In genomic region chr1:47558601-47559593, GRCh38 we compare ENCODE assay signal across 13 cellular contexts.
DNase-seq lines count a peak whose midpoint lies in the region; ATAC-seq and TF ChIP-seq lines count a peak whose summit lies in the region.
"Had no signal": no experiment of that assay in that cellular context is flagged by ENCODE, and none has a peak within 500 bp of the region (broad histone marks: within the 10 kb centered on the region; RNA-seq: fewer than 3 reads in every experiment).

No MANE protein-coding gene starts in this region.

- H3K4me1 ChIP-seq in liver (ENCODE audit: control insufficient read depth in 4 of 4, insufficient read depth in 4 of 4, low read length in 3 of 4) (peaks cover 6 to 22% (median 14%) of the 10 kb centered on the region in 4 donors), psoas muscle (no peaks in the 10 kb centered on the region), tibial nerve (peaks cover 0 to 67% (median 14%) of the 10 kb centered on the region in 4 donors)

- POLR2A ChIA-PET in RWPE1 (lab: Yijun Ruan, JAX; ENCODE audit: low non-redundant PET) = no interaction called here

- TF ChIP-seq CTCF in RWPE1 (conservative IDR thresholded peaks at IDR 0.05; ENCODE audit: low read depth) = no peak
- no peak for TF ChIP-seq CTCF in liver (IDR thresholded peaks at IDR 0.05; ENCODE audit: low read depth, low read length, missing input control)
- TF ChIP-seq CTCF in psoas muscle (IDR thresholded peaks at IDR 0.05) = no peak
- TF ChIP-seq CTCF in tibial nerve (IDR thresholded peaks at IDR 0.05) = no peak

- 28% methylated on average over 18 of the region's 18 CpGs for WGBS in liver
- WGBS in psoas muscle, 3 donors = 56 to 63% (median 56%) methylated on average over 18 of the region's 18 CpGs
- 86% methylated on average over 18 of the region's 18 CpGs for WGBS in tibial nerve, 2 donors

- H3K27me3 ChIP-seq in liver (ENCODE audit: control insufficient read depth in 4 of 4, insufficient read depth in 4 of 4, low read length in 3 of 4) = no peaks in the 10 kb centered on the region
- peaks cover 0 to 18% (median 2%) of the 10 kb centered on the region in 3 donors for H3K27me3 ChIP-seq in psoas muscle (ENCODE audit: insufficient read depth in 3 of 3, low read length in 2 of 3)
- H3K27me3 ChIP-seq in tibial nerve = peaks cover 0 to 3% of the 10 kb centered on the region in 2 donors

- H3K36me3 ChIP-seq in liver (ENCODE audit: control insufficient read depth in 4 of 4, insufficient read depth in 3 of 4, low read depth in 1 of 4, low read length in 3 of 4) (no peaks in the 10 kb centered on the region), psoas muscle (ENCODE audit: insufficient read depth in 1 of 2, low read depth in 1 of 2) (no peaks in the 10 kb centered on the region), tibial nerve (no peaks in the 10 kb centered on the region)
- H3K36me3 ChIP-seq: left ventricle myocardium inferior had no signal

- CTCF ChIA-PET in RWPE1 (lab: Yijun Ruan, JAX) = interaction anchor here (0.6 kb wide), 1 partner anchor 28 kb away, joined by 3 read pairs; no protein-coding TSS in a partner anchor

- TF ChIP-seq POLR2A in tibial nerve (IDR thresholded peaks at IDR 0.05) = no peak

- H3K27ac ChIP-seq in RWPE1 = no peak overlapping the region
- peak overlapping the region; percentile 62 to 83 for H3K27ac ChIP-seq in liver (ENCODE audit: low read depth in 1 of 2, low read length in 2 of 2)
- H3K27ac ChIP-seq in psoas muscle = no peak overlapping the region
- H3K27ac ChIP-seq in tibial nerve = peak overlapping the region in 1 of 4 donors; percentile 18
- H3K27ac ChIP-seq: left ventricle myocardium inferior had no signal

- no peaks in the 10 kb centered on the region for H3K9me3 ChIP-seq in liver (ENCODE audit: control insufficient read depth in 4 of 4, low read length in 3 of 4)
- H3K9me3 ChIP-seq in psoas muscle = no peaks in the 10 kb centered on the region
- H3K9me3 ChIP-seq in tibial nerve = no peaks in the 10 kb centered on the region
- H3K9me3 ChIP-seq: left ventricle myocardium inferior had no signal

- peak; percentile 13 to 41 for TF ChIP-seq RAD21 in liver (IDR thresholded peaks at IDR 0.05)

- H3K9ac ChIP-seq in liver (ENCODE audit: low read depth in 1 of 2, low read length in 2 of 2) = no peak overlapping the region

- no peak for ATAC-seq in psoas muscle
- ATAC-seq: activated CD8-positive, alpha-beta T cell treated with anti-CD3 and anti-CD28 coated beads for 36 hours had no signal

- H3K4me3 ChIP-seq in liver (ENCODE audit: low read depth in 1 of 3, low read length in 3 of 3) (peak overlapping the region; percentile 35 to 42 (median 38)), psoas muscle (no peak overlapping the region), tibial nerve (no peak overlapping the region)
- H3K4me3 ChIP-seq: left ventricle myocardium inferior had no signal

- peak; percentile 25 to 53 for DNase-seq in SHP77 (lab: John Stamatoyannopoulos, UW)
- DNase-seq in SHP77 treated with DMSO at 0.1 percent for 48 hours (lab: John Stamatoyannopoulos, UW) = no peak
- peak; percentile 55 for DNase-seq in RWPE1 (ENCODE audit: low spot score)
- DNase-seq in NCI-H187 treated with DMSO at 0.1 percent for 48 hours (lab: John Stamatoyannopoulos, UW) = no peak
- no peak for DNase-seq in psoas muscle
- no peak for DNase-seq in putamen (ENCODE audit: low spot score)
- no peak for DNase-seq in tibial nerve (ENCODE audit: low spot score in 2 of 2)
- DNase-seq: activated CD8-positive, alpha-beta T cell treated with anti-CD3 and anti-CD28 coated beads for 36 hours; DND-41; left ventricle myocardium inferior; MV-4-11; stimulated activated CD4-positive, alpha-beta T cell treated with anti-CD3 and anti-CD28 coated beads, Interleukin-4, amount 100 ng/mL, for 4 hours had no signal

- no peak for TF ChIP-seq EP300 in tibial nerve (IDR thresholded peaks at IDR 0.05)

- intact Hi-C loops in psoas muscle (cut with DNase I) = no loop called here

TF ChIP-seq in liver, 16 proteins besides CTCF, POLR2A, EP300 and RAD21:
- no peak for TF ChIP-seq HNF4G (IDR thresholded peaks at IDR 0.05)
- no peak for TF ChIP-seq FOXA1 (IDR thresholded peaks at IDR 0.05)
- peak; percentile 86 for TF ChIP-seq TAF1 (conservative IDR thresholded peaks at IDR 0.05)
- TF ChIP-seq RXRA (IDR thresholded peaks at IDR 0.05) = peak in 1 of 2 donors; percentile 74
- TF ChIP-seq ATF3 (IDR thresholded peaks at IDR 0.05) = no peak
- peak; percentile 53 for TF ChIP-seq SP1 (IDR thresholded peaks at IDR 0.05)
- peak in 1 of 2 donors; percentile 41 for TF ChIP-seq GABPA (IDR thresholded peaks at IDR 0.05 in 1 of 2, conservative IDR thresholded peaks at IDR 0.05 in 1 of 2)
- peak; percentile 78 for TF ChIP-seq YY1 (IDR thresholded peaks at IDR 0.05)
- no peak for TF ChIP-seq FOXA2 (IDR thresholded peaks at IDR 0.05)
- TF ChIP-seq EGR1 (IDR thresholded peaks at IDR 0.05; ENCODE audit: low read depth in 2 of 2) = peak in 1 of 2 donors; percentile 88
- TF ChIP-seq JUND (IDR thresholded peaks at IDR 0.05) = no peak
- no peak for TF ChIP-seq ZBTB33 (IDR thresholded peaks at IDR 0.05)
- no peak for TF ChIP-seq MAX (IDR thresholded peaks at IDR 0.05)
- TF ChIP-seq NR2F2 (IDR thresholded peaks at IDR 0.05) = no peak
- TF ChIP-seq REST (IDR thresholded peaks at IDR 0.05) = peak; percentile 88
- TF ChIP-seq HNF4A (conservative IDR thresholded peaks at IDR 0.05) = peak in 1 of 2 donors; percentile 54

Comparison
In these comparisons a context has a peak if more than half of its experiments do, and no peak if none do; other contexts are left out.
1. DNase-seq: peak in SHP77 (2 of 2) and RWPE1 (single experiment); none in SHP77 treated with DMSO at 0.1 percent for 48 hours (single experiment), NCI-H187 treated with DMSO at 0.1 percent for 48 hours (single experiment), psoas muscle (0 of 2), putamen (single experiment) and tibial nerve (0 of 2).
2. H3K27ac ChIP-seq: peak in liver (2 of 2); none in RWPE1 (single experiment) and psoas muscle (single experiment).
3. H3K4me3 ChIP-seq: peak in liver (3 of 3); none in psoas muscle (single experiment) and tibial nerve (0 of 4).